ENCODE assay signal across 12 cellular contexts in the genomic region with DNA sequence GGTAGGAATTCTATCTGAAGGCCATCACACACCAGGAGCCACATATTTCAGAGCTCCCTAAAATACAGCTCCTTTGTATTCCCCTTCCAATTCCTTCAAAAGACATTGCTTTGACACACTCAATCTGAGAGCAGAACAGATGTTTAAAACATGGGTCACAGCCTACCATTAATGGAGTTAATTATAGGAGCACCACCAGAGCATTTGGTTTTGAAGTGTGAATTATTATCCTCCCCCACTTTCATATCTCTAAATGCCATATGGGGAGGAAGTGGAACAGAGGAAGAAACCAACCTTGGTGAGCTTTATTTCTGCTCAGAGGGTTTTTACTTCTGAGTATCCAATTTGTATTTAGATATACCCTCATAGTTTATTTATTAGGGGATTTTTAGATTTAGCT.
A peak's percentile ranks its signal among the peaks of the same experiment; 100 is the strongest.
DNase-seq lines count a peak whose midpoint lies in the region; ATAC-seq lines count a peak whose summit lies in the region.
"Had no signal": no experiment of that assay in that cellular context is flagged by ENCODE, and none has a peak within 500 bp of the region (broad histone marks: within the 10 kb centered on the region; RNA-seq: fewer than 3 reads in every experiment).

No MANE protein-coding gene starts in this region.

- DNase-seq in GDM1 (lab: John Stamatoyannopoulos, UW) (peak; percentile 13), NCI-H1694 (lab: John Stamatoyannopoulos, UW) (peak; percentile 19), T-helper 1 cell (no peak), foreskin melanocyte (no peak), SW 1271 (lab: John Stamatoyannopoulos, UW) (no peak)
- no peak for DNase-seq in stimulated activated CD4-positive, alpha-beta T cell treated with anti-CD3 and anti-CD28 coated beads, Interleukin-12 subunit alpha, Interleukin-12 subunit beta, amount 100 ng/mL, for 4 hours
- DNase-seq: activated CD4-positive, alpha-beta T cell treated with anti-CD3 and anti-CD28 coated beads for 36 hours; caudate nucleus; immature natural killer cell; NCI-H345 had no signal

- ATAC-seq in GM19463 (IDR thresholded peaks at IDR 0.05; ENCODE audit: unreplicated experiment) (peak; percentile 42), HG02973 (IDR thresholded peaks at IDR 0.05; ENCODE audit: unreplicated experiment) (peak; percentile 52)
- ATAC-seq: activated CD4-positive, alpha-beta T cell treated with anti-CD3 and anti-CD28 coated beads for 36 hours had no signal

Comparison
In these comparisons a context has a peak if more than half of its experiments do, and no peak if none do; other contexts are left out.
1. DNase-seq: peak in GDM1 (single experiment) and NCI-H1694 (single experiment); none in T-helper 1 cell (0 of 5), foreskin melanocyte (single experiment), stimulated activated CD4-positive, alpha-beta T cell treated with anti-CD3 and anti-CD28 coated beads, Interleukin-12 subunit alpha, Interleukin-12 subunit beta, amount 100 ng/mL, for 4 hours (single experiment) and SW 1271 (0 of 2).